1 cellular context compared by ENCODE assay signal in the genomic region with DNA sequence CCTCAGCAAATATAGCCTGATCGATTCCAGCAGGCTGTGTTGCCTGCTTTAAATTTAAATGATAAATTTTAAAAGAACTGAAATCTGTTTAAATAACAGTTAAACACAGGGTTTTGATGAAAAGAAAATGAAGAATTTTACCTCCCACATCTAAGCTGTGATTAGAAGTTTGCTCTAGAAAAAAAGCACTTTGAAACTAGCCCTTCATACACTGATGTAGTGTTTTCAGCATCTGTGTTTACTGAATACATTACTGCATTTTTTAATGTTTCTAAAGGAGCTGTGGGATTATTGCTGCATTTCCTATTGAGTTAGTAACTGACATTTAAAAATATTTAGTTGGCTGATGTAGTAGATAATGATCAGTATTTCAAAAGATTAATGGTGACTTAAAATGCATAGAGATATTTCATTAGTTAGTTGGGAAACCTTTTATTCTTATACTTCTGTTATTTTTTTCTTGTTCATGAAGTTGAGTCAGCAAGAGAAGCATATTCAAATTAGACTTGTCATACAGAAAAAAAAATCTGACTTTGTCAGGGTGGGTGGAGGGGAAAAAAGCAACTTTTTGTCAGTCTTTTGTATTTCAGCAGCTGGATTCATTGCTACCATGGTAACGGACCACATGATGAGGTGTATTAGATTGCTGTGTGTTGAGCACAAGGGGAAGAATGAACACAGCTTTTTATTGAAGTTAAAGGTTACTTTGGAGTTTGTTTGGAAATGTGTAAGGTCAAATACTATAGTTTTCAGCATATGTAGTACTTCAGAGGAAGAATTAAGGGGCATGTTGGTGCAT.
TF ChIP-seq lines count a peak whose summit lies in the region.

A gene (plus strand): TSS at position 668 of the 799 bp plus-strand sequence. CDS start 45,679 bp downstream, outside the sequence.

TF ChIP-seq in H1, 55 proteins besides CTCF, POLR2A, EP300 and RAD21 (continued from another document):
- no peak for TF ChIP-seq BCL11A (IDR thresholded peaks at IDR 0.05; ENCODE audit: low read depth in 2 of 2, low read length in 2 of 2)
